In genomic region chr15:41827290-41827879, GRCh38 we compare ENCODE assay signal across 8 cellular contexts. TPM values are rescaled to one million over a fixed set of nuclear protein-coding genes. Genes with fewer than 3 reads are reported as not detected.
DNase-seq lines count a peak whose midpoint lies in the region; ATAC-seq and TF ChIP-seq lines count a peak whose summit lies in the region.

No MANE protein-coding gene starts in this region.

- H3K27me3 ChIP-seq in transverse colon, result no peaks in the 10 kb centered on the region

- no peak for ATAC-seq in HG02571 (IDR thresholded peaks at IDR 0.05; ENCODE audit: unreplicated experiment)

- in situ Hi-C loops in transverse colon (cut with MboI; ENCODE audit: low pct_ligation_motif_present in 1 of 4, low pct_unique_long_range_greater_than_20kb in 1 of 4, low sequenced_read_pairs in 3 of 4), result no loop called here

- 10% methylated on average over 24 to 28 of the region's 37 CpGs for WGBS in mesodermal cell (ENCODE audit: insufficient coverage in 2 of 2), 2 experiments
- WGBS in transverse colon (ENCODE audit: low coverage in 1 of 2), 2 donors, result 2 to 40% methylated on average over 1 to 30 of the region's 37 CpGs

- DNase-seq in activated CD4-positive, alpha-beta T cell treated with anti-CD3 and anti-CD28 coated beads for 4 hours, result peak; percentile 19 to 29
- no peak for DNase-seq in activated CD4-positive, alpha-beta T cell treated with anti-CD3 and anti-CD28 coated beads for 48 hours
- DNase-seq in RWPE1 (ENCODE audit: low spot score), result no peak
- DNase-seq in transverse colon, result peak; percentile 44
- DNase-seq in NCI-H187 treated with DMSO at 0.1 percent for 48 hours (lab: John Stamatoyannopoulos, UW), result no peak

- peak overlapping the region; percentile 88 for H3K27ac ChIP-seq in RWPE1
- H3K27ac ChIP-seq in cingulate gyrus (ENCODE audit: low read depth, low read length), result peak overlapping the region; percentile 72
- no peak overlapping the region for H3K27ac ChIP-seq in mesodermal cell (ENCODE audit: low read depth, low read length, severe bottlenecking)
- peak overlapping the region; percentile 81 to 90 (median 86) for H3K27ac ChIP-seq in transverse colon

- TF ChIP-seq POLR2A in transverse colon (IDR thresholded peaks at IDR 0.05), result no peak

- intact Hi-C loops in transverse colon (cut with DNase I; ENCODE audit: low total_unique reads), result no loop called here

- peak overlapping the region; percentile 81 for H3K4me3 ChIP-seq in mesodermal cell (ENCODE audit: extremely low read depth, insufficient read depth, low read length, poor library complexity, severe bottlenecking)
- H3K4me3 ChIP-seq in transverse colon, result peak overlapping the region; percentile 48 to 95 (median 70)

- no peak for TF ChIP-seq EP300 in transverse colon (IDR thresholded peaks at IDR 0.05; ENCODE audit: low read depth)

- TF ChIP-seq CTCF in RWPE1 (conservative IDR thresholded peaks at IDR 0.05; ENCODE audit: low read depth), result no peak
- TF ChIP-seq CTCF in transverse colon (IDR thresholded peaks at IDR 0.05), result no peak

- H3K36me3 ChIP-seq in mesodermal cell (ENCODE audit: control insufficient read depth, insufficient read depth, low read length) (peaks cover 36% of the 10 kb centered on the region), transverse colon (no peaks in the 10 kb centered on the region)

- CTCF ChIA-PET in RWPE1 (lab: Yijun Ruan, JAX), result no interaction called here

- H3K4me1 ChIP-seq in mesodermal cell (ENCODE audit: control insufficient read depth, insufficient read depth, low read length, poor library complexity, severe bottlenecking) (peaks cover 7% of the 10 kb centered on the region), transverse colon (peaks cover 9 to 18% (median 12%) of the 10 kb centered on the region in 4 donors)

- POLR2A ChIA-PET in RWPE1 (lab: Yijun Ruan, JAX; ENCODE audit: low non-redundant PET), result interaction anchor here (0.6 kb wide), 1 partner anchor 58 kb away, joined by 3 read pairs; no protein-coding TSS in a partner anchor

- H3K9me3 ChIP-seq in mesodermal cell (ENCODE audit: control insufficient read depth, low read length), result no peaks in the 10 kb centered on the region
- H3K9me3 ChIP-seq in transverse colon, result no peaks in the 10 kb centered on the region

RNA-seq across cellular contexts. Expression of gene JMJD7, which starts 0.5 kb away (rescaled TPM):
- 8.5 TPM for polyA plus RNA-seq in mesodermal cell (2013, experiment 1 of 2)
- 7.0 TPM for polyA plus RNA-seq in mesodermal cell (2013, experiment 2 of 2)
- total RNA-seq in transverse colon, result 10 to 100 TPM in 2 of 4 donors, 1 to 10 TPM in 2; 1.9 to 10.9 (median 7.6) TPM

RNA-seq across cellular contexts. Expression of gene PLA2G4B, which starts 11.3 kb away (rescaled TPM):
- 8.3 TPM for polyA plus RNA-seq in mesodermal cell (2013, experiment 1 of 2)
- 10.9 TPM for polyA plus RNA-seq in mesodermal cell (2013, experiment 2 of 2)
- 1 to 10 TPM in 3 of 4 donors, not detected in 1; 1.6 to 5.2 (median 3.5) TPM for total RNA-seq in transverse colon

RNA-seq across cellular contexts. Expression of gene MAPKBP1, which starts 53.1 kb away (rescaled TPM):
- polyA plus RNA-seq in mesodermal cell (2013, experiment 1 of 2), result 11.2 TPM
- 11.3 TPM for polyA plus RNA-seq in mesodermal cell (2013, experiment 2 of 2)
- total RNA-seq in transverse colon, result 10 to 100 TPM; 16.0 to 36.4 (median 16.8) TPM

Comparison
In these comparisons a context has a peak if more than half of its experiments do, and no peak if none do; other contexts are left out.
1. DNase-seq: peak in activated CD4-positive, alpha-beta T cell treated with anti-CD3 and anti-CD28 coated beads for 4 hours (2 of 2) and transverse colon (single experiment); none in activated CD4-positive, alpha-beta T cell treated with anti-CD3 and anti-CD28 coated beads for 48 hours (single experiment), RWPE1 (single experiment) and NCI-H187 treated with DMSO at 0.1 percent for 48 hours (single experiment).